ENCODE assay signal across 20 cellular contexts in genomic region chr18:58394046-58394445, GRCh38.
DNase-seq lines count a peak whose midpoint lies in the region; ATAC-seq and TF ChIP-seq lines count a peak whose summit lies in the region.
"Had no signal": no experiment of that assay in that cellular context is flagged by ENCODE, and none has a peak within 500 bp of the region (broad histone marks: within the 10 kb centered on the region; RNA-seq: fewer than 3 reads in every experiment).

No MANE protein-coding gene starts in this region.

- H3K27ac Mint-ChIP-seq in effector memory CD8-positive, alpha-beta T cell: peak overlapping the region in 1 of 2 donors; percentile 32
- H3K27ac Mint-ChIP-seq in endothelial cell (ENCODE audit: unreplicated experiment): no peak overlapping the region
- H3K27ac Mint-ChIP-seq: activated naive CD4-positive, alpha-beta T cell treated with anti-CD3 and anti-CD28 coated beads, Interleukin-2, amount 10 ng/mL, durations not matched to agents 7 days and 5 days had no signal

- peaks cover 8 to 10% of the 10 kb centered on the region in 2 donors for H3K27me3 Mint-ChIP-seq in effector memory CD8-positive, alpha-beta T cell
- H3K27me3 Mint-ChIP-seq in endothelial cell (ENCODE audit: unreplicated experiment): peaks cover 4% of the 10 kb centered on the region
- H3K27me3 Mint-ChIP-seq: activated naive CD4-positive, alpha-beta T cell treated with anti-CD3 and anti-CD28 coated beads, Interleukin-2, amount 10 ng/mL, durations not matched to agents 7 days and 5 days; CD4-positive, alpha-beta memory T cell had no signal

- H3K4me2 ChIP-seq in mesenchymal stem cell (ENCODE audit: low read length, poor library complexity, severe bottlenecking): no peak overlapping the region
- H3K4me2 ChIP-seq: SK-N-SH had no signal

- TF ChIP-seq EP300 in tibial nerve (IDR thresholded peaks at IDR 0.05): no peak

- H2AK5ac ChIP-seq in mesenchymal stem cell (ENCODE audit: low read length, severe bottlenecking): no peak overlapping the region

- H3K18ac ChIP-seq in mesenchymal stem cell (ENCODE audit: low read depth in 1 of 2, low read length in 2 of 2): no peak overlapping the region

- no peak overlapping the region for H4K91ac ChIP-seq in mesenchymal stem cell (ENCODE audit: low read length)

- H3K27me3 ChIP-seq in tibial nerve (no peaks in the 10 kb centered on the region), mesenchymal stem cell (ENCODE audit: control insufficient read depth in 1 of 2, insufficient read depth in 1 of 2, low read length in 2 of 2) (no peaks in the 10 kb centered on the region)
- H3K27me3 ChIP-seq: vagina had no signal

- H3K14ac ChIP-seq in mesenchymal stem cell (ENCODE audit: low read length in 2 of 2): no peak overlapping the region

- DNase-seq in AG20443 (ENCODE audit: low spot score): peak; percentile 29
- peak; percentile 37 for DNase-seq in HK-2 (ENCODE audit: unreplicated experiment)
- no peak for DNase-seq in effector memory CD8-positive, alpha-beta T cell
- DNase-seq in putamen (ENCODE audit: low spot score): peak; percentile 57
- no peak for DNase-seq in NCI-H2029 treated with DMSO at 0.1 percent for 48 hours (lab: John Stamatoyannopoulos, UW)
- DNase-seq in tibial nerve (ENCODE audit: low spot score in 2 of 2): no peak
- no peak for DNase-seq in mesenchymal stem cell
- DNase-seq in endothelial cell (ENCODE audit: low spot score): no peak
- DNase-seq: activated naive CD4-positive, alpha-beta T cell treated with anti-CD3 and anti-CD28 coated beads, Interleukin-2, amount 10 ng/mL, durations not matched to agents 7 days and 5 days; activated T-cell treated with anti-CD3 and anti-CD28 coated beads, Interleukin-2, amount 50 U/mL, for 4 hours; CD4-positive, alpha-beta memory T cell; effector CD8-positive, alpha-beta T cell; NCI-H2107; NCI-H524; RPMI8226; SK-N-SH; stimulated activated CD8-positive, alpha-beta memory T cell treated with anti-CD3 and anti-CD28 coated beads, Interleukin-4, amount 100 ng/mL, for 48 hours had no signal

- H3K23ac ChIP-seq in mesenchymal stem cell (ENCODE audit: low read length in 2 of 2): no peak overlapping the region

- no peak overlapping the region for H3K27ac ChIP-seq in tibial nerve
- H3K27ac ChIP-seq in mesenchymal stem cell (ENCODE audit: low read length, poor library complexity, severe bottlenecking): no peak overlapping the region

- H3K4me3 ChIP-seq in tibial nerve (no peak overlapping the region), mesenchymal stem cell (ENCODE audit: insufficient read depth in 1 of 2, low read depth in 1 of 2, low read length in 2 of 2) (no peak overlapping the region)
- H3K4me3 ChIP-seq: HAP-1, lung, vagina had no signal

- H3K9ac ChIP-seq in mesenchymal stem cell (ENCODE audit: low read length): no peak overlapping the region
- H3K9ac ChIP-seq: SK-N-SH had no signal

- TF ChIP-seq POLR2A in tibial nerve (IDR thresholded peaks at IDR 0.05): no peak

- ATAC-seq in effector memory CD8-positive, alpha-beta T cell (replicated peaks): peak; percentile 60

- H2BK12ac ChIP-seq in mesenchymal stem cell (ENCODE audit: low read length in 2 of 2): no peak overlapping the region

- peaks cover 2% of the 10 kb centered on the region for H3K79me1 ChIP-seq in mesenchymal stem cell (replicated peaks; ENCODE audit: low read length, poor library complexity, severe bottlenecking)

- peaks cover 0 to 11% of the 10 kb centered on the region in 2 donors for H3K4me1 Mint-ChIP-seq in effector memory CD8-positive, alpha-beta T cell (ENCODE audit: low read depth in 2 of 2)
- H3K4me1 Mint-ChIP-seq in endothelial cell (ENCODE audit: unreplicated experiment): no peaks in the 10 kb centered on the region

- peaks cover 0 to 6% (median 0%) of the 10 kb centered on the region in 3 donors for H3K36me3 ChIP-seq in tibial nerve
- H3K36me3 ChIP-seq in mesenchymal stem cell (ENCODE audit: control insufficient read depth in 1 of 2, insufficient read depth in 2 of 2, low read depth in 1 of 2, low read length in 2 of 2): peaks cover 14 to 45% of the 10 kb centered on the region in 2 experiments
- H3K36me3 ChIP-seq: HAP-1, vagina had no signal

- H3K4me1 ChIP-seq in tibial nerve (peaks cover 0 to 23% (median 0%) of the 10 kb centered on the region in 4 donors), mesenchymal stem cell (ENCODE audit: control insufficient read depth, insufficient read depth, low read depth, low read length) (no peaks in the 10 kb centered on the region)
- H3K4me1 ChIP-seq: HAP-1 had no signal

- peaks cover 3% of the 10 kb centered on the region for H3K36me3 Mint-ChIP-seq in effector memory CD8-positive, alpha-beta T cell (ENCODE audit: insufficient read depth)
- H3K36me3 Mint-ChIP-seq in endothelial cell (ENCODE audit: low read depth, unreplicated experiment): peaks cover 9% of the 10 kb centered on the region
- H3K36me3 Mint-ChIP-seq: activated naive CD4-positive, alpha-beta T cell treated with anti-CD3 and anti-CD28 coated beads, Interleukin-2, amount 10 ng/mL, durations not matched to agents 7 days and 5 days; CD4-positive, alpha-beta memory T cell had no signal

- no peak overlapping the region for H3K4me3 Mint-ChIP-seq in effector memory CD8-positive, alpha-beta T cell
- H3K4me3 Mint-ChIP-seq in endothelial cell (ENCODE audit: unreplicated experiment): no peak overlapping the region
- H3K4me3 Mint-ChIP-seq: activated naive CD4-positive, alpha-beta T cell treated with anti-CD3 and anti-CD28 coated beads, Interleukin-2, amount 10 ng/mL, durations not matched to agents 7 days and 5 days; activated T-cell treated with anti-CD3 and anti-CD28 coated beads, Interleukin-2, amount 50 U/mL, for 4 hours; CD4-positive, alpha-beta memory T cell had no signal

- H2BK15ac ChIP-seq in mesenchymal stem cell (ENCODE audit: low read depth, poor library complexity, severe bottlenecking): no peak overlapping the region

- no peak overlapping the region for H4K8ac ChIP-seq in mesenchymal stem cell (ENCODE audit: low read length)

- no peak overlapping the region for H2BK5ac ChIP-seq in mesenchymal stem cell (ENCODE audit: low read depth, low read length, poor library complexity, severe bottlenecking)

- 90 to 94% methylated on average over 7 of the region's 7 CpGs for WGBS in tibial nerve, 2 donors
- WGBS in mesenchymal stem cell: 79% methylated on average over 7 of the region's 7 CpGs

- H3K9me3 ChIP-seq in tibial nerve: no peaks in the 10 kb centered on the region
- no peaks in the 10 kb centered on the region for H3K9me3 ChIP-seq in mesenchymal stem cell (ENCODE audit: control insufficient read depth, low read length)
- H3K9me3 ChIP-seq: HAP-1, SK-N-SH, vagina had no signal

- H3K9me3 Mint-ChIP-seq in effector memory CD8-positive, alpha-beta T cell: no peaks in the 10 kb centered on the region
- H3K9me3 Mint-ChIP-seq in endothelial cell (ENCODE audit: unreplicated experiment): no peaks in the 10 kb centered on the region
- H3K9me3 Mint-ChIP-seq: activated naive CD4-positive, alpha-beta T cell treated with anti-CD3 and anti-CD28 coated beads, Interleukin-2, amount 10 ng/mL, durations not matched to agents 7 days and 5 days; activated T-cell treated with anti-CD3 and anti-CD28 coated beads, Interleukin-2, amount 50 U/mL, for 4 hours; CD4-positive, alpha-beta memory T cell had no signal

- H2AFZ ChIP-seq in mesenchymal stem cell (ENCODE audit: low read depth, low read length): no peak overlapping the region

- no peak for TF ChIP-seq CTCF in tibial nerve (IDR thresholded peaks at IDR 0.05)
- no peak for TF ChIP-seq CTCF in endothelial cell (IDR thresholded peaks at IDR 0.05; ENCODE audit: unreplicated experiment)

- no peak overlapping the region for H3K4ac ChIP-seq in mesenchymal stem cell (ENCODE audit: low read depth in 1 of 2, low read length in 2 of 2)

- no peak overlapping the region for H2BK120ac ChIP-seq in mesenchymal stem cell (ENCODE audit: low read depth, low read length)

Comparison
In these comparisons a context has a peak if more than half of its experiments do, and no peak if none do; other contexts are left out.
1. DNase-seq: peak in AG20443 (single experiment), HK-2 (single experiment) and putamen (single experiment); none in effector memory CD8-positive, alpha-beta T cell (0 of 3), NCI-H2029 treated with DMSO at 0.1 percent for 48 hours (single experiment), tibial nerve (0 of 2), mesenchymal stem cell (single experiment) and endothelial cell (single experiment).